15 cellular contexts compared by ENCODE assay signal in the genomic region with DNA sequence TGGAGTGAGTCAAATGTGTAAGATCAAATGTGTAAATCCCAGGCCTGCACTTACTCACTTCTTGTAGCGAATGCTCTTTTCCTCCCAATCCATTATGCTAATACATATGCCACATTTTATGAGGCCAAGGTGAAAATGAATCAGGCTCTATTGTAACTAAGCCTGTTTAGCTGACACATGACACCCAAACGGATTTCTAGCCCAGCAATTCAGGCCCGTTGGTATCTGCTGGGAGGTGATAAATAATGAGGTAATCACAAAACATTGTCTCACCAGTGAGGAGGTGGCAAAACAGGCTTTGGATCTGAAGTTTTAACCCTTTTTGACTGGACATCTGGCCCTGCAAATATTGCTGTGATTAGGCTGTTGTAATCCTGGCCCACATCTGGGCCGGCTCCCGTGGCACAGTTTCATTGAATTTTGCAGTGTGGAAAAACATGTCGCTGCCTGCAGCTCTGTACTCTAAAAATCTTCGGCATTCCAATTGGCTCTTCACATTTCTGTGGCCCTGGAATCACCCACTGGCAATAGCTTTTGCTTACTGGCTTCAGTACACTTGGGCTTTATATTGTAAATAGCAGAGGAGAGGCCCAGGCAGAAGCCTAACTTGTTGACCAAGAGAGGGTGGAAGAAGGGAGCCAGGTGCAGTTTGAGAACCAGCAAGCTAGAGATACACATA.
DNase-seq lines count a peak whose midpoint lies in the region; ATAC-seq and TF ChIP-seq lines count a peak whose summit lies in the region.
"Had no signal": no experiment of that assay in that cellular context is flagged by ENCODE, and none has a peak within 500 bp of the region (broad histone marks: within the 10 kb centered on the region; RNA-seq: fewer than 3 reads in every experiment).

No MANE protein-coding gene starts in this region.

- H3K79me2 ChIP-seq in SK-N-SH (ENCODE audit: insufficient read depth), result no peaks in the 10 kb centered on the region

- BruUV-seq in Caco-2 (replicated peaks; lab: Mats Ljungman, UMichigan), result no TSS peak

- TF ChIP-seq CTCF in Caco-2 (IDR thresholded peaks at IDR 0.05; ENCODE audit: insufficient read depth in 1 of 2, low read depth in 1 of 2, low read length in 1 of 2, severe bottlenecking in 1 of 2, unreplicated experiment in 1 of 2), result no peak
- no peak for TF ChIP-seq CTCF in SK-N-SH (IDR thresholded peaks at IDR 0.05)
- TF ChIP-seq CTCF in GM13976 (IDR thresholded peaks at IDR 0.05; ENCODE audit: borderline replicate concordance, control extremely low read depth, extremely low read depth, insufficient read depth, missing control alignments), result no peak

- CTCF ChIA-PET in Caco-2 (lab: Charles Lee) (no interaction called here), SK-N-SH (lab: Yijun Ruan, JAX) (no interaction called here)

- H3K4me1 ChIP-seq in Caco-2 (peaks cover 47% of the 10 kb centered on the region), iPS-18a (ENCODE audit: control insufficient read depth, low read depth, low read length) (peaks cover 14% of the 10 kb centered on the region), SK-N-SH (ENCODE audit: control insufficient read depth in 1 of 2, insufficient read depth in 2 of 2, low read depth in 1 of 2, low read length in 1 of 2) (no peaks in the 10 kb centered on the region)
- H3K4me1 ChIP-seq: BE2C, spleen had no signal

- H3K4me3 Mint-ChIP-seq in Caco-2 (ENCODE audit: unreplicated experiment), result peak overlapping the region; percentile 17
- H3K4me3 Mint-ChIP-seq in effector memory CD8-positive, alpha-beta T cell, result no peak overlapping the region
- H3K4me3 Mint-ChIP-seq: activated CD4-positive, alpha-beta memory T cell treated with anti-CD3 and anti-CD28 coated beads for 36 hours; memory B cell; stimulated activated naive CD8-positive, alpha-beta T cell treated with anti-CD3 and anti-CD28 coated beads, Interleukin-15, amount 100 ng/mL, for 72 hours had no signal

- no peak overlapping the region for H3K9ac ChIP-seq in iPS-18a (ENCODE audit: low read length)
- H3K9ac ChIP-seq in SK-N-SH, result no peak overlapping the region

- no peak overlapping the region for H3K4me3 ChIP-seq in Caco-2 (ENCODE audit: low read depth, low read length)
- peak overlapping the region; percentile 17 for H3K4me3 ChIP-seq in iPS-18a (ENCODE audit: low read length)
- no peak overlapping the region for H3K4me3 ChIP-seq in SK-N-SH (ENCODE audit: low read depth in 2 of 2, low read length in 1 of 2)
- H3K4me3 ChIP-seq: spleen had no signal

- in situ Hi-C loops in GM13976 (cut with MboI; ENCODE audit: low sequenced_read_pairs, unreplicated experiment), result no loop called here

- H3K9me2 ChIP-seq in SK-N-SH, result no peaks in the 10 kb centered on the region

- H3K4me1 Mint-ChIP-seq in Caco-2 (ENCODE audit: low read depth, unreplicated experiment), result peaks cover 35% of the 10 kb centered on the region
- no peaks in the 10 kb centered on the region for H3K4me1 Mint-ChIP-seq in effector memory CD8-positive, alpha-beta T cell (ENCODE audit: low read depth in 2 of 2)
- H3K4me1 Mint-ChIP-seq: memory B cell; stimulated activated naive CD8-positive, alpha-beta T cell treated with anti-CD3 and anti-CD28 coated beads, Interleukin-15, amount 100 ng/mL, for 72 hours had no signal

- no peaks in the 10 kb centered on the region for H3F3A ChIP-seq in SK-N-SH (replicated peaks; ENCODE audit: insufficient read depth)

- TF ChIP-seq EP300 in SK-N-SH (IDR thresholded peaks at IDR 0.05; ENCODE audit: borderline replicate concordance in 1 of 2, low read depth in 1 of 2, low read length in 1 of 2), result no peak

- H2AFZ ChIP-seq in SK-N-SH (ENCODE audit: low read depth), result no peak overlapping the region

- H3K36me3 ChIP-seq in Caco-2 (ENCODE audit: control insufficient read depth, insufficient read depth, low read length), result no peaks in the 10 kb centered on the region
- H3K36me3 ChIP-seq in iPS-18a (ENCODE audit: control insufficient read depth, low read depth, low read length), result no peaks in the 10 kb centered on the region
- no peaks in the 10 kb centered on the region for H3K36me3 ChIP-seq in SK-N-SH (replicated peaks in 1 of 2; ENCODE audit: control insufficient read depth in 1 of 2, insufficient read depth in 2 of 2, low read length in 1 of 2)
- H3K36me3 ChIP-seq: BE2C, spleen had no signal

- TF ChIP-seq RAD21 in SK-N-SH (IDR thresholded peaks at IDR 0.05; ENCODE audit: low read length), result no peak

- DNase-seq in Caco-2 (no peak), NCI-H1092 treated with DMSO at 0.1 percent for 48 hours (lab: John Stamatoyannopoulos, UW) (peak; percentile 48), NCI-H82 treated with DMSO at 0.1 percent for 48 hours (lab: John Stamatoyannopoulos, UW; ENCODE audit: unreplicated experiment) (peak; percentile 40), SK-N-SH (no peak), GM13976 (ENCODE audit: low spot score) (no peak)
- DNase-seq in effector memory CD8-positive, alpha-beta T cell, result no peak
- DNase-seq: activated CD4-positive, alpha-beta memory T cell treated with anti-CD3 and anti-CD28 coated beads for 36 hours; BE2C; IMR-90; spleen; stimulated activated naive CD8-positive, alpha-beta T cell treated with anti-CD3 and anti-CD28 coated beads, Interleukin-15, amount 100 ng/mL, for 72 hours had no signal

- H3K27ac ChIP-seq in iPS-18a (ENCODE audit: low read length) (peak overlapping the region; percentile 27), SK-N-SH (ENCODE audit: low read depth in 2 of 2, low read length in 1 of 2) (no peak overlapping the region)
- H3K27ac ChIP-seq: spleen had no signal

- H3K4me2 ChIP-seq in SK-N-SH, result no peak overlapping the region

- ATAC-seq in GM19023 (IDR thresholded peaks at IDR 0.05; ENCODE audit: unreplicated experiment), result no peak
- ATAC-seq in effector memory CD8-positive, alpha-beta T cell (replicated peaks), result no peak
- ATAC-seq: Right ventricle myocardium inferior; stimulated activated naive CD8-positive, alpha-beta T cell treated with anti-CD3 and anti-CD28 coated beads, Interleukin-15, amount 100 ng/mL, for 72 hours had no signal

- no peaks in the 10 kb centered on the region for H3K9me3 Mint-ChIP-seq in Caco-2 (ENCODE audit: unreplicated experiment)
- H3K9me3 Mint-ChIP-seq in effector memory CD8-positive, alpha-beta T cell, result peaks cover 0 to 4% of the 10 kb centered on the region in 2 donors
- H3K9me3 Mint-ChIP-seq: activated CD4-positive, alpha-beta memory T cell treated with anti-CD3 and anti-CD28 coated beads for 36 hours; stimulated activated naive CD8-positive, alpha-beta T cell treated with anti-CD3 and anti-CD28 coated beads, Interleukin-15, amount 100 ng/mL, for 72 hours had no signal

- intact Hi-C loops in Caco-2 (cut with micrococcal nuclease; ENCODE audit: unreplicated experiment), result no loop called here

- H3K27me3 Mint-ChIP-seq in Caco-2 (ENCODE audit: insufficient read depth, unreplicated experiment), result no peaks in the 10 kb centered on the region
- no peaks in the 10 kb centered on the region for H3K27me3 Mint-ChIP-seq in effector memory CD8-positive, alpha-beta T cell
- H3K27me3 Mint-ChIP-seq: activated CD4-positive, alpha-beta memory T cell treated with anti-CD3 and anti-CD28 coated beads for 36 hours; memory B cell; stimulated activated naive CD8-positive, alpha-beta T cell treated with anti-CD3 and anti-CD28 coated beads, Interleukin-15, amount 100 ng/mL, for 72 hours had no signal

- no peaks in the 10 kb centered on the region for H3K9me3 ChIP-seq in Caco-2
- no peaks in the 10 kb centered on the region for H3K9me3 ChIP-seq in iPS-18a (ENCODE audit: control insufficient read depth, low read depth, low read length)
- H3K9me3 ChIP-seq in SK-N-SH, result no peaks in the 10 kb centered on the region
- H3K9me3 ChIP-seq: BE2C, spleen had no signal

- H3K27me3 ChIP-seq in Caco-2 (replicated peaks; ENCODE audit: control insufficient read depth, insufficient read depth, low read length), result no peaks in the 10 kb centered on the region
- H3K27me3 ChIP-seq in iPS-18a (ENCODE audit: control insufficient read depth, insufficient read depth, low read length), result no peaks in the 10 kb centered on the region
- H3K27me3 ChIP-seq in SK-N-SH (ENCODE audit: insufficient read depth), result no peaks in the 10 kb centered on the region
- H3K27me3 ChIP-seq: BE2C, spleen had no signal

- H4K20me1 ChIP-seq in SK-N-SH (ENCODE audit: insufficient read depth), result no peaks in the 10 kb centered on the region

- H3K27ac Mint-ChIP-seq in Caco-2 (ENCODE audit: unreplicated experiment), result peak overlapping the region; percentile 59
- no peak overlapping the region for H3K27ac Mint-ChIP-seq in effector memory CD8-positive, alpha-beta T cell
- H3K27ac Mint-ChIP-seq: activated CD4-positive, alpha-beta memory T cell treated with anti-CD3 and anti-CD28 coated beads for 36 hours; memory B cell; stimulated activated naive CD8-positive, alpha-beta T cell treated with anti-CD3 and anti-CD28 coated beads, Interleukin-15, amount 100 ng/mL, for 72 hours had no signal

- 12% methylated on average over 7 of the region's 7 CpGs for WGBS in SK-N-SH (ENCODE audit: low lambda C conversion rate)

- H3K36me3 Mint-ChIP-seq in Caco-2 (ENCODE audit: insufficient read depth, unreplicated experiment), result no peaks in the 10 kb centered on the region
- no peaks in the 10 kb centered on the region for H3K36me3 Mint-ChIP-seq in effector memory CD8-positive, alpha-beta T cell (ENCODE audit: insufficient read depth)
- H3K36me3 Mint-ChIP-seq: activated CD4-positive, alpha-beta memory T cell treated with anti-CD3 and anti-CD28 coated beads for 36 hours; memory B cell had no signal

- POLR2A ChIA-PET in Caco-2 (lab: Charles Lee) (no interaction called here), SK-N-SH (lab: Yijun Ruan, JAX) (no interaction called here)

TF ChIP-seq in SK-N-SH, 30 proteins besides CTCF, POLR2A, EP300 and RAD21 (continues in another document):
- TF ChIP-seq POLR2AphosphoS5 (IDR thresholded peaks at IDR 0.05; ENCODE audit: low read depth, low read length) (no peak), CHD2 (IDR thresholded peaks at IDR 0.05; ENCODE audit: low read length, partially characterized antibody) (no peak), FOSL2 (IDR thresholded peaks at IDR 0.05; ENCODE audit: borderline replicate concordance, low read depth) (no peak), NRF1 (IDR thresholded peaks at IDR 0.05; ENCODE audit: low read depth, low read length) (no peak)
- TF ChIP-seq, protein P1, sequence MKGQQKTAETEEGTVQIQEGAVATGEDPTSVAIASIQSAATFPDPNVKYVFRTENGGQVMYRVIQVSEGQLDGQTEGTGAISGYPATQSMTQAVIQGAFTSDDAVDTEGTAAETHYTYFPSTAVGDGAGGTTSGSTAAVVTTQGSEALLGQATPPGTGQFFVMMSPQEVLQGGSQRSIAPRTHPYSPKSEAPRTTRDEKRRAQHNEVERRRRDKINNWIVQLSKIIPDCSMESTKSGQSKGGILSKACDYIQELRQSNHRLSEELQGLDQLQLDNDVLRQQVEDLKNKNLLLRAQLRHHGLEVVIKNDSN (IDR thresholded peaks at IDR 0.05; ENCODE audit: borderline replicate concordance, low read depth), result no peak

Comparison
In these comparisons a context has a peak if more than half of its experiments do, and no peak if none do; other contexts are left out.
1. DNase-seq: peak in NCI-H1092 treated with DMSO at 0.1 percent for 48 hours (single experiment) and NCI-H82 treated with DMSO at 0.1 percent for 48 hours (single experiment); none in Caco-2 (0 of 2), effector memory CD8-positive, alpha-beta T cell (0 of 3), SK-N-SH (single experiment) and GM13976 (single experiment).